Comparison of ENCODE assay signal across 1 cellular context in the genomic region with DNA sequence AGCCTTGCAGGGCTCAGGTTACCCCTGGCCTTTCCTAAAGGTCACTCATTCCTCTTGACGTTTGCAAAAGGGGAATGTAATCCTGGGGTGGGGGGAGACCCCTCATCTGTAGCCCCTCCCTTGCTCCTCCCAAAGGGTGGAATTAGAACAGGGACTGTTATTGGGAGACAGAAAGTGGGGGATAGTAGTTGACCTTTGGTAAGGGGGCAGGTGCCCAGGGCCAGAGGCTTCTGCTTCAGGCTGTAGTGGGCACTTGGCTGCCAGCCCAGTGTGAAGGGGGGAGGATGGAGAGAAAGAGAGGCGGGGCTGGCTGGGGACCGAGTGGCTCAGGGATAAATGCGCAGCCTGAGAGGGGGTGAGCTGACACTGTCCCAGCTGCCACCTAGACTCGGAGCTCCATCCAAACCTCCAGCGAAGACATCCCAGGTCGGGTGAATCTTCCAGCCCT.
TF ChIP-seq lines count a peak whose summit lies in the region.

A gene (plus strand): TSS at position 363 of the 448 bp plus-strand sequence. CDS start 711 bp downstream, outside the sequence.

TF ChIP-seq in IMR-90, 13 proteins besides CTCF, POLR2A, EP300 and RAD21:
- TF ChIP-seq MXI1 (IDR thresholded peaks at IDR 0.05; ENCODE audit: borderline replicate concordance, low read depth, low read length): no peak
- no peak for TF ChIP-seq FOS (IDR thresholded peaks at IDR 0.05; ENCODE audit: low read depth, low read length)
- no peak for TF ChIP-seq BHLHE40 (IDR thresholded peaks at IDR 0.05; ENCODE audit: low read depth, low read length)
- TF ChIP-seq RCOR1 (IDR thresholded peaks at IDR 0.05; ENCODE audit: insufficient replicate concordance, low read length): no peak
- no peak for TF ChIP-seq NFE2L2 (IDR thresholded peaks at IDR 0.05; ENCODE audit: low read depth, low read length)
- TF ChIP-seq CHD1 (IDR thresholded peaks at IDR 0.05; ENCODE audit: low read depth, low read length): no peak
- TF ChIP-seq CEBPB (IDR thresholded peaks at IDR 0.05; ENCODE audit: low read depth, low read length): no peak
- no peak for TF ChIP-seq SMC3 (IDR thresholded peaks at IDR 0.05; ENCODE audit: low read depth, low read length)
- TF ChIP-seq, protein P1, sequence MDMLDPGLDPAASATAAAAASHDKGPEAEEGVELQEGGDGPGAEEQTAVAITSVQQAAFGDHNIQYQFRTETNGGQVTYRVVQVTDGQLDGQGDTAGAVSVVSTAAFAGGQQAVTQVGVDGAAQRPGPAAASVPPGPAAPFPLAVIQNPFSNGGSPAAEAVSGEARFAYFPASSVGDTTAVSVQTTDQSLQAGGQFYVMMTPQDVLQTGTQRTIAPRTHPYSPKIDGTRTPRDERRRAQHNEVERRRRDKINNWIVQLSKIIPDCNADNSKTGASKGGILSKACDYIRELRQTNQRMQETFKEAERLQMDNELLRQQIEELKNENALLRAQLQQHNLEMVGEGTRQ (IDR thresholded peaks at IDR 0.05; ENCODE audit: low read depth, low read length): no peak
- no peak for TF ChIP-seq MAZ (IDR thresholded peaks at IDR 0.05; ENCODE audit: borderline replicate concordance, low read depth, low read length)
- TF ChIP-seq RFX5 (IDR thresholded peaks at IDR 0.05; ENCODE audit: low read depth, low read length): no peak
- TF ChIP-seq, protein P2, sequence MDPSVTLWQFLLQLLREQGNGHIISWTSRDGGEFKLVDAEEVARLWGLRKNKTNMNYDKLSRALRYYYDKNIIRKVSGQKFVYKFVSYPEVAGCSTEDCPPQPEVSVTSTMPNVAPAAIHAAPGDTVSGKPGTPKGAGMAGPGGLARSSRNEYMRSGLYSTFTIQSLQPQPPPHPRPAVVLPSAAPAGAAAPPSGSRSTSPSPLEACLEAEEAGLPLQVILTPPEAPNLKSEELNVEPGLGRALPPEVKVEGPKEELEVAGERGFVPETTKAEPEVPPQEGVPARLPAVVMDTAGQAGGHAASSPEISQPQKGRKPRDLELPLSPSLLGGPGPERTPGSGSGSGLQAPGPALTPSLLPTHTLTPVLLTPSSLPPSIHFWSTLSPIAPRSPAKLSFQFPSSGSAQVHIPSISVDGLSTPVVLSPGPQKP (IDR thresholded peaks at IDR 0.05; ENCODE audit: borderline replicate concordance, low read depth, low read length): no peak
- no peak for TF ChIP-seq MAFK (IDR thresholded peaks at IDR 0.05; ENCODE audit: low read depth, low read length)
